ENCODE assay signal across 10 cellular contexts in genomic region chr19:35134601-35135091, GRCh38. TPM values are rescaled to one million over a fixed set of nuclear protein-coding genes. Genes with fewer than 3 reads are reported as not detected.
DNase-seq lines count a peak whose midpoint lies in the region; ATAC-seq and TF ChIP-seq lines count a peak whose summit lies in the region.
"Had no signal": no experiment of that assay in that cellular context is flagged by ENCODE, and none has a peak within 500 bp of the region (broad histone marks: within the 10 kb centered on the region; RNA-seq: fewer than 3 reads in every experiment).

LGI4 (minus strand) TSS chr19:35135059; CDS start chr19:35134680, 379 bp downstream.

- intact Hi-C loops in colonic mucosa (cut with DNase I), result loop anchor here (2.0 kb wide), 1 partner anchor 20 kb away; the partner anchor contains the start of gene FXYD3

- peaks cover 0 to 3% (median 0%) of the 10 kb centered on the region in 3 experiments; a peak in 1 of 7 replicates for H3K36me3 Mint-ChIP-seq in H9 (ENCODE audit: insufficient read depth in 1 of 3, low read depth in 3 of 3)
- H3K36me3 Mint-ChIP-seq in mesothelial cell of epicardium, result no peaks in the 10 kb centered on the region
- H3K36me3 Mint-ChIP-seq: activated naive CD8-positive, alpha-beta T cell treated with anti-CD3 and anti-CD28 coated beads for 36 hours had no signal

- H2BK20ac ChIP-seq in H9 (ENCODE audit: low read depth, low read length, poor library complexity, severe bottlenecking), result no peak within 1 kb of the TSS

- DNase-seq in H9, result no peak
- no peak for DNase-seq in colonic mucosa
- DNase-seq in mesothelial cell of epicardium (ENCODE audit: low spot score in 2 of 2, unreplicated experiment in 2 of 2), result no peak
- DNase-seq in suprapubic skin (ENCODE audit: low spot score in 2 of 2), result no peak
- no peak for DNase-seq in erythroblast (lab: John Stamatoyannopoulos, UW)
- DNase-seq in NCI-H345 treated with DMSO at 0.1 percent for 48 hours (lab: John Stamatoyannopoulos, UW; ENCODE audit: unreplicated experiment), result no peak
- DNase-seq: NCI-H1092 had no signal

- H3K27me3 ChIP-seq in H9 (ENCODE audit: insufficient read depth, low read length) (no peaks in the 10 kb centered on the region; the same call in 1 of the 2 replicates), colonic mucosa (no peaks in the 10 kb centered on the region), suprapubic skin (no peaks in the 10 kb centered on the region)

- H2AK5ac ChIP-seq in H9 (ENCODE audit: insufficient read length, low read length), result no peak within 1 kb of the TSS

- no peak within 1 kb of the TSS for H3K56ac ChIP-seq in H9 (ENCODE audit: insufficient read length, low read depth, low read length)

- H3K4me1 ChIP-seq in H9 (ENCODE audit: insufficient read depth, low read length) (no peaks in the 10 kb centered on the region), colonic mucosa (no peaks in the 10 kb centered on the region), suprapubic skin (peaks cover 66% of the 10 kb centered on the region)

- no peak within 1 kb of the TSS for H2BK120ac ChIP-seq in H9 (ENCODE audit: low read depth, low read length, poor library complexity, severe bottlenecking)

- no peak within 1 kb of the TSS for H4K5ac ChIP-seq in H9 (ENCODE audit: insufficient read length, low read depth, low read length)

- no peak within 1 kb of the TSS for H3T11ph ChIP-seq in H9 (ENCODE audit: low read length)

- no peak for ATAC-seq in HG03045 (IDR thresholded peaks at IDR 0.05; ENCODE audit: unreplicated experiment)
- no peak for ATAC-seq in GM19324 (IDR thresholded peaks at IDR 0.05; ENCODE audit: low FRiP score, unreplicated experiment)

- H3K23ac ChIP-seq in H9 (ENCODE audit: insufficient read length, low read depth, low read length), result no peak within 1 kb of the TSS

- H3K36me3 ChIP-seq in colonic mucosa, result no peaks in the 10 kb centered on the region
- no peaks in the 10 kb centered on the region for H3K36me3 ChIP-seq in suprapubic skin

- H2BK15ac ChIP-seq in H9 (ENCODE audit: low read depth, low read length), result no peak within 1 kb of the TSS

- no peak for TF ChIP-seq POLR2A in suprapubic skin (IDR thresholded peaks at IDR 0.05)
- TF ChIP-seq POLR2A in erythroblast (IDR thresholded peaks at IDR 0.05; ENCODE audit: low read length), result no peak

- H2BK5ac ChIP-seq in H9 (ENCODE audit: insufficient read length, low read length), result no peak within 1 kb of the TSS

- H2AFZ ChIP-seq in H9 (ENCODE audit: low read length), result no peak within 1 kb of the TSS

- no peak within 1 kb of the TSS for H2BK12ac ChIP-seq in H9 (ENCODE audit: insufficient read length, low read depth, low read length)

- H3K9me3 Mint-ChIP-seq in H9, result no peaks in the 10 kb centered on the region; a peak in 1 of 5 replicates
- H3K9me3 Mint-ChIP-seq in mesothelial cell of epicardium, result no peaks in the 10 kb centered on the region
- H3K9me3 Mint-ChIP-seq: activated naive CD8-positive, alpha-beta T cell treated with anti-CD3 and anti-CD28 coated beads for 36 hours had no signal

- no CpG with 5 or more reads among the region's 11 CpGs for WGBS in H9 (ENCODE audit: extremely low coverage, insufficient read length, low lambda C conversion rate)
- 68% methylated on average over 11 of the region's 11 CpGs for WGBS in suprapubic skin

- H3K9ac ChIP-seq in H9 (ENCODE audit: extremely low read depth, insufficient read length, low read length) (no peak within 1 kb of the TSS), colonic mucosa (ENCODE audit: low read depth in 2 of 2, low read length in 2 of 2) (peak within 1 kb of the TSS in 1 of 2 donors; percentile 43)

- H3K4me3 ChIP-seq in colonic mucosa, result peak within 1 kb of the TSS; percentile 0
- H3K4me3 ChIP-seq in suprapubic skin, result peak within 1 kb of the TSS; percentile 31

- no peak within 1 kb of the TSS for H4K8ac ChIP-seq in H9 (replicated peaks; ENCODE audit: insufficient read length, low read depth, low read length)

- no peaks in the 10 kb centered on the region for H3K23me2 ChIP-seq in H9 (ENCODE audit: insufficient read length, low read depth, low read length, poor library complexity, severe bottlenecking)

- no peak for TF ChIP-seq EP300 in suprapubic skin (IDR thresholded peaks at IDR 0.05)

- H3K27ac Mint-ChIP-seq in H9 (no peak within 1 kb of the TSS), mesothelial cell of epicardium (peak within 1 kb of the TSS; percentile 37)
- H3K27ac Mint-ChIP-seq: activated naive CD8-positive, alpha-beta T cell treated with anti-CD3 and anti-CD28 coated beads for 36 hours had no signal

- H3K27ac ChIP-seq in H9 (ENCODE audit: insufficient read length, low read depth, low read length) (no peak within 1 kb of the TSS), colonic mucosa (no peak within 1 kb of the TSS), suprapubic skin (peak within 1 kb of the TSS; percentile 67)

- peak within 1 kb of the TSS; percentile 2 for H3K4me2 ChIP-seq in H9 (ENCODE audit: insufficient read depth, insufficient read length, low read length)

- no peaks in the 10 kb centered on the region for H3K79me1 ChIP-seq in H9 (ENCODE audit: insufficient read depth, low read depth, low read length, poor library complexity, severe bottlenecking)

- H4K20me1 ChIP-seq in H9 (ENCODE audit: control insufficient read depth, insufficient read depth, insufficient read length), result no peaks in the 10 kb centered on the region

- H3K79me2 ChIP-seq in H9 (ENCODE audit: insufficient read depth, low read length), result no peaks in the 10 kb centered on the region

- no peak within 1 kb of the TSS; the same call in 1 of the 2 replicates for H3K14ac ChIP-seq in H9 (ENCODE audit: insufficient read depth, low read length)

- H3K9me3 ChIP-seq in H9 (ENCODE audit: control insufficient read depth, low read depth, low read length) (no peaks in the 10 kb centered on the region), colonic mucosa (no peaks in the 10 kb centered on the region), suprapubic skin (no peaks in the 10 kb centered on the region)

- no peak within 1 kb of the TSS for H4K91ac ChIP-seq in H9 (ENCODE audit: insufficient read length, low read depth, low read length)

- no peak for TF ChIP-seq CTCF in H9 (conservative IDR thresholded peaks at IDR 0.05)
- TF ChIP-seq CTCF in colonic mucosa (IDR thresholded peaks at IDR 0.05), result no peak
- TF ChIP-seq CTCF in mesothelial cell of epicardium (IDR thresholded peaks at IDR 0.05; ENCODE audit: unreplicated experiment), result no peak
- TF ChIP-seq CTCF in suprapubic skin (IDR thresholded peaks at IDR 0.05), result no peak

- no peak within 1 kb of the TSS for H3K18ac ChIP-seq in H9 (ENCODE audit: insufficient read length, low read depth, low read length)

- H3K4me3 Mint-ChIP-seq in H9 (peak within 1 kb of the TSS in 1 of 2 experiments; percentile 30; a peak in 2 of 5 replicates), mesothelial cell of epicardium (no peak within 1 kb of the TSS)
- H3K4me3 Mint-ChIP-seq: activated naive CD8-positive, alpha-beta T cell treated with anti-CD3 and anti-CD28 coated beads for 36 hours had no signal

- H3K4me1 Mint-ChIP-seq in H9 (peaks cover 15 to 24% of the 10 kb centered on the region in 2 experiments), mesothelial cell of epicardium (peaks cover 21% of the 10 kb centered on the region)
- H3K4me1 Mint-ChIP-seq: activated naive CD8-positive, alpha-beta T cell treated with anti-CD3 and anti-CD28 coated beads for 36 hours had no signal

- no peak within 1 kb of the TSS for H3K4ac ChIP-seq in H9 (ENCODE audit: low read depth, low read length)

- H3K27me3 Mint-ChIP-seq in H9 (ENCODE audit: low read depth) (peaks cover 17% of the 10 kb centered on the region), mesothelial cell of epicardium (ENCODE audit: low read depth) (peaks cover 15% of the 10 kb centered on the region)
- H3K27me3 Mint-ChIP-seq: activated naive CD8-positive, alpha-beta T cell treated with anti-CD3 and anti-CD28 coated beads for 36 hours had no signal

RNA-seq across cellular contexts. Expression of gene LGI4, which starts in this region (rescaled TPM):
- 2.6 and 3.2 TPM in 2 replicates for total RNA-seq in H9 (2021)
- total RNA-seq in colonic mucosa, result 10 to 100 TPM in 1 of 2 donors, 1 to 10 TPM in 1; 5.8 to 10.2 TPM
- 1.1 to 2.0 TPM (median 1.4 TPM) in 3 replicates for total RNA-seq in mesothelial cell of epicardium
- 10 to 100 TPM in 1 of 4 donors, 1 to 10 TPM in 3; 4.3 to 11.8 (median 7.8) TPM for total RNA-seq in suprapubic skin
- total RNA-seq: activated naive CD8-positive, alpha-beta T cell treated with anti-CD3 and anti-CD28 coated beads for 36 hours had no signal
